In genomic region chr12:97375310-97375709, GRCh38 we compare ENCODE assay signal across 27 cellular contexts.
A peak's percentile ranks its signal among the peaks of the same experiment; 100 is the strongest.
DNase-seq lines count a peak whose midpoint lies in the region; ATAC-seq, FAIRE-seq and TF ChIP-seq lines count a peak whose summit lies in the region.
"Had no signal": no experiment of that assay in that cellular context is flagged by ENCODE, and none has a peak within 500 bp of the region (broad histone marks: within the 10 kb centered on the region; RNA-seq: fewer than 3 reads in every experiment).

No MANE protein-coding gene starts in this region.

- no peak overlapping the region for H3K27ac Mint-ChIP-seq in activated naive CD4-positive, alpha-beta T cell treated with anti-CD3 and anti-CD28 coated beads, Interleukin-2, amount 50 U/mL, for 72 hours
- H3K27ac Mint-ChIP-seq: activated CD8-positive, alpha-beta T cell treated with anti-CD3 and anti-CD28 coated beads for 36 hours; activated T-helper 1 cell treated with anti-CD3 and anti-CD28 coated beads, Interleukin-12 subunit alpha, Interleukin-12 subunit beta, Interleukin-2, Interleukin-4 antibody, amounts not matched to agents 30 ng/mL and 10 ng/mL and 1 ng/mL, durations not matched to agents 14 hours and 24 hours and 36 hours; endodermal cell; memory B cell; nephron; stimulated activated naive B cell treated with anti-CD40 and anti-IgM and Interleukin-4, amounts not matched to agents 10 μg/mL and 1 μg/mL and 100 μg/mL, for 72 hours had no signal

- H3K9me3 Mint-ChIP-seq in activated naive CD4-positive, alpha-beta T cell treated with anti-CD3 and anti-CD28 coated beads, Interleukin-2, amount 50 U/mL, for 72 hours: no peaks in the 10 kb centered on the region
- H3K9me3 Mint-ChIP-seq: activated CD8-positive, alpha-beta T cell treated with anti-CD3 and anti-CD28 coated beads for 36 hours; activated T-helper 1 cell treated with anti-CD3 and anti-CD28 coated beads, Interleukin-12 subunit alpha, Interleukin-12 subunit beta, Interleukin-2, Interleukin-4 antibody, amounts not matched to agents 30 ng/mL and 10 ng/mL and 1 ng/mL, durations not matched to agents 14 hours and 24 hours and 36 hours; endodermal cell; memory B cell; nephron had no signal

- no peaks in the 10 kb centered on the region for H3K36me3 Mint-ChIP-seq in activated naive CD4-positive, alpha-beta T cell treated with anti-CD3 and anti-CD28 coated beads, Interleukin-2, amount 50 U/mL, for 72 hours
- H3K36me3 Mint-ChIP-seq: memory B cell; stimulated activated naive B cell treated with anti-CD40 and anti-IgM and Interleukin-4, amounts not matched to agents 10 μg/mL and 1 μg/mL and 100 μg/mL, for 72 hours had no signal

- TF ChIP-seq POLR2A in GM12892 (IDR thresholded peaks at IDR 0.05; ENCODE audit: low read depth, low read length): no peak

- DNase-seq in GM12892 (ENCODE audit: insufficient read length): no peak
- no peak for DNase-seq in NOMO-1 treated with dmso at 0.1 percent for 144 hours (lab: John Stamatoyannopoulos, UW; ENCODE audit: unreplicated experiment)
- no peak for DNase-seq in activated naive CD4-positive, alpha-beta T cell treated with anti-CD3 and anti-CD28 coated beads, Interleukin-2, amount 50 U/mL, for 72 hours (ENCODE audit: low spot score in 2 of 2)
- DNase-seq in pons (ENCODE audit: low spot score): no peak
- DNase-seq: activated CD4-positive, CD25-positive, alpha-beta regulatory T cell treated with anti-CD3 and anti-CD28 coated beads, Interleukin-2, amount 50 U/mL, for 72 hours; activated CD8-positive, alpha-beta memory T cell treated with anti-CD3 and anti-CD28 coated beads, Interleukin-2, amount 50 U/mL, for 48 hours; activated CD8-positive, alpha-beta T cell treated with anti-CD3 and anti-CD28 coated beads for 36 hours; activated naive CD4-positive, alpha-beta T cell treated with Interleukin-2 at 50 U/mL for 16 hours; cerebellar nuclear complex; dermis blood vessel endothelial cell; DMS53; endodermal cell; left colon; NCI-H2081; NCI-H526 treated with DMSO at 0.1 percent for 48 hours; ovary; PC-9; stimulated activated naive B cell treated with anti-CD40 and anti-IgM and Interleukin-4, amounts not matched to agents 10 μg/mL and 1 μg/mL and 100 μg/mL, for 72 hours; substantia nigra; trophoblast cell had no signal

- ATAC-seq in GM18870 (IDR thresholded peaks at IDR 0.05; ENCODE audit: unreplicated experiment): peak; percentile 75
- peak; percentile 86 for ATAC-seq in HG02610 (IDR thresholded peaks at IDR 0.05; ENCODE audit: unreplicated experiment)
- ATAC-seq in HG03442 (IDR thresholded peaks at IDR 0.05; ENCODE audit: unreplicated experiment): peak; percentile 86
- ATAC-seq in activated naive CD4-positive, alpha-beta T cell treated with anti-CD3 and anti-CD28 coated beads, Interleukin-2, amount 50 U/mL, for 72 hours: no peak
- ATAC-seq: activated CD8-positive, alpha-beta T cell treated with anti-CD3 and anti-CD28 coated beads for 36 hours; left colon; Right ventricle myocardium inferior; stimulated activated naive B cell treated with anti-CD40 and anti-IgM and Interleukin-4, amounts not matched to agents 10 μg/mL and 1 μg/mL and 100 μg/mL, for 72 hours had no signal

- FAIRE-seq in GM12892 (lab: Jason Lieb, UNC): no peak

Comparison
In these comparisons a context has a peak if more than half of its experiments do, and no peak if none do; other contexts are left out.
1. ATAC-seq: peak in GM18870 (single experiment), HG02610 (single experiment) and HG03442 (single experiment); none in activated naive CD4-positive, alpha-beta T cell treated with anti-CD3 and anti-CD28 coated beads, Interleukin-2, amount 50 U/mL, for 72 hours (0 of 2).